ENCODE assay signal across 1 cellular context in genomic region chr6:111724505-111724904, GRCh38.
TF ChIP-seq lines count a peak whose summit lies in the region.

No MANE protein-coding gene starts in this region.

TF ChIP-seq in GM12878, 131 proteins besides CTCF, POLR2A, EP300 and RAD21 (continued from another document and continues in another):
- TF ChIP-seq CHD4 (IDR thresholded peaks at IDR 0.05) (no peak), ZBTB40 (IDR thresholded peaks at IDR 0.05; ENCODE audit: borderline replicate concordance) (peak; percentile 83; the same call in 1 of the 2 replicates), NR2C1 (IDR thresholded peaks at IDR 0.05) (no peak), ZBED1 (IDR thresholded peaks at IDR 0.05; ENCODE audit: borderline replicate concordance) (no peak), MXI1 (IDR thresholded peaks at IDR 0.05; ENCODE audit: low read depth, low read length) (0 out of 2 replicates have a peak, but pooled peaks have one; percentile 29), ZSCAN29 (IDR thresholded peaks at IDR 0.05) (no peak), MTA2 (IDR thresholded peaks at IDR 0.05; ENCODE audit: low read depth) (peak; percentile 87), YY1 (IDR thresholded peaks at IDR 0.05; ENCODE audit: low read depth, low read length) (0 out of 2 replicates have a peak, but pooled peaks have one; percentile 38), YBX1 (IDR thresholded peaks at IDR 0.05) (no peak), ZBTB33 (IDR thresholded peaks at IDR 0.05) (no peak), PRDM15 (CRISPR knock-in tag; IDR thresholded peaks at IDR 0.05) (no peak), MLLT1 (IDR thresholded peaks at IDR 0.05) (peak; percentile 50; the same call in 1 of the 2 replicates), SIX5 (IDR thresholded peaks at IDR 0.05; ENCODE audit: low read depth, low read length, severe bottlenecking) (no peak), BMI1 (IDR thresholded peaks at IDR 0.05; ENCODE audit: borderline replicate concordance) (no peak; the same call in 1 of the 2 replicates), SUZ12 (IDR thresholded peaks at IDR 0.05; ENCODE audit: unreplicated experiment) (no peak), SMARCA5 (IDR thresholded peaks at IDR 0.05) (peak; percentile 52; the same call in 1 of the 2 replicates), RUNX3 (IDR thresholded peaks at IDR 0.05; ENCODE audit: low read length) (peak; percentile 71), TARDBP (IDR thresholded peaks at IDR 0.05; ENCODE audit: borderline replicate concordance) (no peak), BACH1 (IDR thresholded peaks at IDR 0.05; ENCODE audit: borderline replicate concordance) (no peak; the same call in 1 of the 2 replicates), IKZF2 (IDR thresholded peaks at IDR 0.05) (peak; percentile 92), STAT1 (conservative IDR thresholded peaks at IDR 0.05) (no peak), RELB (IDR thresholded peaks at IDR 0.05; ENCODE audit: low read depth) (peak; percentile 76), BCL3 (IDR thresholded peaks at IDR 0.05; ENCODE audit: borderline replicate concordance, insufficient read depth, low read depth, low read length, poor library complexity, severe bottlenecking) (peak; percentile 79), SPI1 (IDR thresholded peaks at IDR 0.05; ENCODE audit: borderline replicate concordance, insufficient read depth, low read depth, low read length) (peak; percentile 100), SP1 (IDR thresholded peaks at IDR 0.05; ENCODE audit: low read depth, low read length) (no peak), POU2F2 (IDR thresholded peaks at IDR 0.05; ENCODE audit: borderline replicate concordance, low read depth, low read length) (0 out of 3 replicates have a peak, but pooled peaks have one; percentile 60), USF2 (IDR thresholded peaks at IDR 0.05; ENCODE audit: borderline replicate concordance, low read depth, low read length) (no peak), EGR1 (IDR thresholded peaks at IDR 0.05; ENCODE audit: borderline replicate concordance in 1 of 2, low read depth in 2 of 2, low read length in 2 of 2) (peak in 1 of 2 experiments; percentile 25; a peak in 1 of 3 replicates), RELA (IDR thresholded peaks at IDR 0.05; ENCODE audit: borderline replicate concordance, partially characterized antibody) (no peak), SMAD5 (IDR thresholded peaks at IDR 0.05; ENCODE audit: low read depth) (no peak), MEF2A (IDR thresholded peaks at IDR 0.05; ENCODE audit: insufficient read depth, low read depth, low read length) (no peak), HDGF (IDR thresholded peaks at IDR 0.05) (no peak), FOXK2 (IDR thresholded peaks at IDR 0.05) (no peak), CREB1 (IDR thresholded peaks at IDR 0.05; ENCODE audit: low read depth) (peak; percentile 39; the same call in 1 of the 2 replicates), KAT2A (conservative IDR thresholded peaks at IDR 0.05; ENCODE audit: control insufficient read depth, low read depth, low read length) (no peak), ESRRA (IDR thresholded peaks at IDR 0.05; ENCODE audit: low read length) (no peak), BRCA1 (IDR thresholded peaks at IDR 0.05; ENCODE audit: low read depth, low read length) (no peak), ZBTB11 (CRISPR knock-in tag; IDR thresholded peaks at IDR 0.05) (no peak), PAX5 (IDR thresholded peaks at IDR 0.05; ENCODE audit: borderline replicate concordance, low read depth, low read length) (no peak), ZNF207 (IDR thresholded peaks at IDR 0.05; ENCODE audit: borderline replicate concordance) (no peak)
